28 cellular contexts compared by ENCODE assay signal in the genomic region with DNA sequence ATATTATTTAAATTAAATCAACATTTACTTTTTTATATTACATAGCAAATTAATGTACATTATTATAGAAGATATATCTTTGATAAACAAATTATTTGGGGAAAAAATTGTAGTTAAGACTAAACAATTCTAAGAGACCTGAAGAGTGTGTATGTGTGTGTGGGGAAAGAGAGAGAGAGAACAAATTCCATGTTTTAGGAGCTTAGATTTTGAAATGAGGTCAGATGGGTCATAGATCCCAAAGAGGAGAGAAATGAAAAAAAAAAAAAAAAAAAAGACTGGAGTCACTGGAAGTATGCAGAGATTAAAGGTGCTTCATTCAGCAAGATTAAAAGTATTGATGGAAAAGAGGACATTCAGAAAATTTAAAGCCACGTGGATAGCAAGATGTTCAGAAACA.
"Had no signal": no experiment of that assay in that cellular context is flagged by ENCODE, and none has a peak within 500 bp of the region (broad histone marks: within the 10 kb centered on the region; RNA-seq: fewer than 3 reads in every experiment).

No MANE protein-coding gene starts in this region.

- H3K27ac ChIP-seq: brain microvascular endothelial cell, gastrocnemius medialis, heart right ventricle, VCaP had no signal

- ATAC-seq: activated CD4-positive, CD25-positive, alpha-beta regulatory T cell treated with anti-CD3 and anti-CD28 coated beads, Interleukin-2, amount 50 U/mL, for 24 hours; activated CD8-positive, alpha-beta T cell treated with anti-CD3 and anti-CD28 coated beads for 36 hours; activated naive CD4-positive, alpha-beta T cell treated with anti-CD3 and anti-CD28 coated beads, Interleukin-2, amount 50 U/mL, for 72 hours; activated T-cell treated with anti-CD3 and anti-CD28 coated beads, Interleukin-2, amount 50 U/mL, for 4 hours; activated T-helper 17 cell treated with anti-CD3 and anti-CD28 coated beads, Interleukin-2, amount 50 U/mL, for 72 hours; esophagus mucosa; gastrocnemius medialis; heart right ventricle; T-helper 17 cell had no signal

- H3K27me3 ChIP-seq: brain microvascular endothelial cell, gastrocnemius medialis, heart right ventricle had no signal

- H3K4me3 ChIP-seq: gastrocnemius medialis, heart right ventricle had no signal

- DNase-seq: activated B cell treated with CpG ODN at 0.5 μM for 24 hours; activated CD4-positive, alpha-beta T cell treated with anti-CD3 and anti-CD28 coated beads for 48 hours; activated CD4-positive, alpha-beta T cell treated with anti-CD3 and anti-CD28 coated beads, Interleukin-2, amount 50 U/mL, for 1 hour; activated CD4-positive, alpha-beta T cell treated with anti-CD3 and anti-CD28 coated beads, Interleukin-2, amount 50 U/mL, for 48 hours; activated CD8-positive, alpha-beta memory T cell treated with anti-CD3 and anti-CD28 coated beads for 24 hours; activated CD8-positive, alpha-beta T cell treated with anti-CD3 and anti-CD28 coated beads for 36 hours; activated effector memory CD4-positive, alpha-beta T cell treated with Interleukin-2 at 50 U/mL for 16 hours; activated naive CD4-positive, alpha-beta T cell treated with anti-CD3 and anti-CD28 coated beads for 36 hours; activated naive CD8-positive, alpha-beta T cell treated with anti-CD3 and anti-CD28 coated beads, Interleukin-2, amount 10 ng/mL, durations not matched to agents 7 days and 5 days; activated T-cell treated with anti-CD3 and anti-CD28 coated beads, Interleukin-2, amount 50 U/mL, for 4 hours; amniotic stem cell; brain microvascular endothelial cell; cortex of kidney; dermis blood vessel endothelial cell; effector CD8-positive, alpha-beta T cell; foreskin fibroblast; gastrocnemius medialis; heart right ventricle; T-helper 1 cell; T-helper 17 cell; T1000 had no signal

- H3K4me1 Mint-ChIP-seq: activated B cell treated with CpG ODN at 0.5 μM for 24 hours; activated naive CD8-positive, alpha-beta T cell treated with anti-CD3 and anti-CD28 coated beads, Interleukin-2, amount 10 ng/mL, durations not matched to agents 7 days and 5 days; activated T-helper 17 cell treated with anti-CD3 and anti-CD28 coated beads, Interleukin-2, amount 50 U/mL, for 72 hours; central memory CD8-positive, alpha-beta T cell; T-helper 17 cell had no signal

- H3K27ac Mint-ChIP-seq: activated B cell treated with CpG ODN at 0.5 μM for 24 hours; activated CD8-positive, alpha-beta T cell treated with anti-CD3 and anti-CD28 coated beads for 36 hours; activated naive CD4-positive, alpha-beta T cell treated with anti-CD3 and anti-CD28 coated beads for 36 hours; activated naive CD4-positive, alpha-beta T cell treated with anti-CD3 and anti-CD28 coated beads, Interleukin-2, amount 50 U/mL, for 72 hours; activated naive CD8-positive, alpha-beta T cell treated with anti-CD3 and anti-CD28 coated beads, Interleukin-2, amount 10 ng/mL, durations not matched to agents 7 days and 5 days; activated T-helper 17 cell treated with anti-CD3 and anti-CD28 coated beads, Interleukin-2, amount 50 U/mL, for 72 hours; T-helper 17 cell; T-helper 2 cell treated with Interferon-gamma antibody and Interleukin-4, amounts not matched to agents 5 μg/mL and 100 μg/mL, for 36 hours had no signal

- H3K27me3 Mint-ChIP-seq: activated B cell treated with CpG ODN at 0.5 μM for 24 hours; activated CD8-positive, alpha-beta T cell treated with anti-CD3 and anti-CD28 coated beads for 36 hours; activated naive CD8-positive, alpha-beta T cell treated with anti-CD3 and anti-CD28 coated beads, Interleukin-2, amount 10 ng/mL, durations not matched to agents 7 days and 5 days; activated T-helper 17 cell treated with anti-CD3 and anti-CD28 coated beads, Interleukin-2, amount 50 U/mL, for 72 hours; central memory CD8-positive, alpha-beta T cell; T-helper 17 cell had no signal

- H3K4me3 Mint-ChIP-seq: activated B cell treated with CpG ODN at 0.5 μM for 24 hours; activated CD8-positive, alpha-beta T cell treated with anti-CD3 and anti-CD28 coated beads for 36 hours; activated naive CD4-positive, alpha-beta T cell treated with anti-CD3 and anti-CD28 coated beads for 36 hours; activated naive CD8-positive, alpha-beta T cell treated with anti-CD3 and anti-CD28 coated beads, Interleukin-2, amount 10 ng/mL, durations not matched to agents 7 days and 5 days; activated T-cell treated with anti-CD3 and anti-CD28 coated beads, Interleukin-2, amount 50 U/mL, for 4 hours; activated T-helper 17 cell treated with anti-CD3 and anti-CD28 coated beads, Interleukin-2, amount 50 U/mL, for 72 hours; central memory CD8-positive, alpha-beta T cell; T-helper 17 cell; T-helper 2 cell treated with Interferon-gamma antibody and Interleukin-4, amounts not matched to agents 5 μg/mL and 100 μg/mL, for 36 hours had no signal

- H3K36me3 Mint-ChIP-seq: activated naive CD4-positive, alpha-beta T cell treated with anti-CD3 and anti-CD28 coated beads, Interleukin-2, amount 50 U/mL, for 72 hours; activated naive CD8-positive, alpha-beta T cell treated with anti-CD3 and anti-CD28 coated beads, Interleukin-2, amount 10 ng/mL, durations not matched to agents 7 days and 5 days had no signal
